ENCODE assay signal across 20 cellular contexts in the genomic region with DNA sequence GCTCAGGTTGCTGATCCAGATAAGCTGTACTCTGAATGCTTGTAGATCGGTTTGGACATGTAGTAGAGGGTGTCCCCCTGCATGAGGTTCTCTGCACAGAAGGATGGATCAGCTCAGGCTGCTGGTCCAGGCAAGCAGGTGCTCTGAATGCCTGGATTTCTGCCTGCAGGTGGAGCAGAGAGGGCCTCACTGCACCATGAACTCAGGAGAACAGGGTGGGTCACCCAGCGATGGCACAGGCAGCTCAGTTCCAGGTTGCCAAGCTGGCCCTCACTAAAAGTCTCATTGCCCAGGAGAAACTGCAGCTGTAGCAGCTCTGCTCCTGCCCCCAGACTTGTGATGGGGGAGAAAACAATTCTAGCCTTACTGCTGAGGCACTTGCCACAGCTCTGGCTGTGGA.
"Had no signal": no experiment of that assay in that cellular context is flagged by ENCODE, and none has a peak within 500 bp of the region (broad histone marks: within the 10 kb centered on the region; RNA-seq: fewer than 3 reads in every experiment).

No MANE protein-coding gene starts in this region.

- ATAC-seq: foreskin keratinocyte; left cardiac atrium; left ventricle myocardium superior; naive thymus-derived CD4-positive, alpha-beta T cell; psoas muscle had no signal

- H3K27ac Mint-ChIP-seq: naive thymus-derived CD4-positive, alpha-beta T cell; nephron progenitor cell had no signal

- H3K4me1 ChIP-seq: foreskin keratinocyte, psoas muscle, sigmoid colon, tibial nerve had no signal

- DNase-seq: colonic mucosa; dermis blood vessel endothelial cell; erythroblast; foreskin keratinocyte; head of caudate nucleus; kidney; left cardiac atrium; left ventricle myocardium superior; mesendoderm; naive thymus-derived CD4-positive, alpha-beta T cell; nephron progenitor cell; sigmoid colon; stimulated activated CD4-positive, alpha-beta T cell treated with anti-CD3 and anti-CD28 coated beads, Interleukin-12 subunit alpha, Interleukin-12 subunit beta, amount 100 ng/mL, for 4 hours; stimulated activated naive CD4-positive, alpha-beta T cell treated with Interleukin-2 at 50 U/mL for 16 hours had no signal

- H3K27ac ChIP-seq: colonic mucosa, foreskin keratinocyte, hepatocyte, neutrophil, psoas muscle, sigmoid colon, skin epidermis, tibial nerve had no signal

- H3K4me3 Mint-ChIP-seq: naive thymus-derived CD4-positive, alpha-beta T cell; nephron progenitor cell had no signal

- H3K9me3 Mint-ChIP-seq: nephron progenitor cell had no signal

- H3K36me3 ChIP-seq: colonic mucosa, neutrophil, sigmoid colon, tibial nerve had no signal

- H3K36me3 Mint-ChIP-seq: naive thymus-derived CD4-positive, alpha-beta T cell had no signal

- H3K4me3 ChIP-seq: colonic mucosa, hepatocyte, lung, psoas muscle, sigmoid colon, skin epidermis, tibial nerve had no signal

- H3K9me3 ChIP-seq: colonic mucosa, neutrophil, psoas muscle, sigmoid colon, tibial nerve had no signal

- H3K4me1 Mint-ChIP-seq: naive thymus-derived CD4-positive, alpha-beta T cell; nephron progenitor cell had no signal

- H3K27me3 ChIP-seq: colonic mucosa, foreskin keratinocyte, hepatocyte, neutrophil, sigmoid colon, tibial nerve had no signal
